In genomic region chr22:38707984-38708383, GRCh38 we compare ENCODE assay signal across 1 cellular context.
TF ChIP-seq lines count a peak whose summit lies in the region.

No MANE protein-coding gene starts in this region.

TF ChIP-seq in HepG2, 621 proteins besides CTCF, POLR2A, EP300 and RAD21:
- TF ChIP-seq ZNF768 (CRISPR knock-in tag; IDR thresholded peaks at IDR 0.05), result peak; percentile 82; the same call in 1 of the 2 replicates
- no peak for TF ChIP-seq ZNF337 (CRISPR knock-in tag; IDR thresholded peaks at IDR 0.05; ENCODE audit: borderline replicate concordance, low read depth)
- no peak for TF ChIP-seq FOXK2 (IDR thresholded peaks at IDR 0.05)
- peak; percentile 68 for TF ChIP-seq ZMYM3 (CRISPR knock-in tag; IDR thresholded peaks at IDR 0.05)
